33 cellular contexts compared by ENCODE assay signal in the genomic region with DNA sequence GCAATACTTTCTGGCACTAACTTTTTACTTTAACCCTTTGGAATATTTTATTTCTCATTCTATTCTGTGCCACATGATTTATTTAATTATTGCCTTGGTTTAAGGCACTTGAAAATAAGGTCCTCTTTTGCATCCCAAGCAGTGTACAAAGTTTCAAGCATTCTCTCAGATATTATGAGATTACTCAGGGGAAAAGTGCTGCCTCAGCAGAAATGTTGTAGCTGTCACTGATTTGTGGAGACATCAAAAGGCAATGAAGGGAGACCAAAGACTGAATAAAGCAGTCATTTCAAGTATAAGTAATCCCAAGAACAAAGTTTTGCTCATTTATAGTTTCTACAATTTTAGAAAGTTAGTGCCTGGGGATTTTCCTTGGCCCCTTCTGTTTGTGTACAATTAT.
"Had no signal": no experiment of that assay in that cellular context is flagged by ENCODE, and none has a peak within 500 bp of the region (broad histone marks: within the 10 kb centered on the region; RNA-seq: fewer than 3 reads in every experiment).

No MANE protein-coding gene starts in this region.

- DNase-seq: activated B cell treated with CpG ODN at 0.5 μM for 24 hours; activated CD4-positive, alpha-beta T cell treated with anti-CD3 and anti-CD28 coated beads for 48 hours; activated CD4-positive, alpha-beta T cell treated with anti-CD3 and anti-CD28 coated beads, Interleukin-2, amount 50 U/mL, for 1 hour; activated CD4-positive, alpha-beta T cell treated with anti-CD3 and anti-CD28 coated beads, Interleukin-2, amount 50 U/mL, for 48 hours; activated CD8-positive, alpha-beta memory T cell treated with anti-CD3 and anti-CD28 coated beads for 24 hours; activated CD8-positive, alpha-beta T cell treated with anti-CD3 and anti-CD28 coated beads for 36 hours; activated effector memory CD4-positive, alpha-beta T cell treated with Interleukin-2 at 50 U/mL for 16 hours; activated gamma-delta T cell treated with Interleukin-2 at 50 U/mL for 16 hours; activated naive CD4-positive, alpha-beta T cell treated with anti-CD3 and anti-CD28 coated beads, Interleukin-2, amount 50 U/mL, for 16 hours; activated naive CD4-positive, alpha-beta T cell treated with Interleukin-2 at 50 U/mL for 16 hours; activated T-cell treated with anti-CD3 and anti-CD28 coated beads, Interleukin-2, amount 50 U/mL, for 4 hours; amniotic stem cell; anterior cingulate cortex; caudate nucleus; colonic mucosa; dorsolateral prefrontal cortex; effector memory CD4-positive, alpha-beta T cell; endodermal cell; erythroblast; foreskin keratinocyte; heart left ventricle; T-cell; T1000; WERI-Rb-1 had no signal

- H3K4me3 Mint-ChIP-seq: activated B cell treated with CpG ODN at 0.5 μM for 24 hours; activated CD8-positive, alpha-beta T cell treated with anti-CD3 and anti-CD28 coated beads for 36 hours; activated naive CD8-positive, alpha-beta T cell; activated T-cell treated with anti-CD3 and anti-CD28 coated beads, Interleukin-2, amount 50 U/mL, for 4 hours; activated T-helper 17 cell treated with anti-CD3 and anti-CD28 coated beads, Interleukin-2, amount 50 U/mL, for 72 hours; dendritic cell treated with granulocyte-macrophage colony-stimulating factor and Interleukin-4, amounts not matched to agents 40 ng/mL and 50 ng/mL, for 4 days; endodermal cell; T-cell; T-helper 1 cell treated with Interleukin-12 subunit alpha and Interleukin-12 subunit beta and Interleukin-4 antibody, amounts not matched to agents 30 μg/mL and 1 μg/mL, for 36 hours; T-helper 2 cell treated with Interferon-gamma antibody and Interleukin-4, amounts not matched to agents 5 μg/mL and 100 μg/mL, for 36 hours had no signal

- H3K27ac ChIP-seq: colonic mucosa, dorsolateral prefrontal cortex, esophagus muscularis mucosa, foreskin keratinocyte, gastroesophageal sphincter, heart left ventricle, WERI-Rb-1 had no signal

- H3K9me3 Mint-ChIP-seq: activated B cell treated with CpG ODN at 0.5 μM for 24 hours; activated CD8-positive, alpha-beta T cell treated with anti-CD3 and anti-CD28 coated beads for 36 hours; endodermal cell; T-helper 1 cell treated with Interleukin-12 subunit alpha and Interleukin-12 subunit beta and Interleukin-4 antibody, amounts not matched to agents 30 μg/mL and 1 μg/mL, for 36 hours; T-helper 2 cell treated with Interferon-gamma antibody and Interleukin-4, amounts not matched to agents 5 μg/mL and 100 μg/mL, for 36 hours had no signal

- H3K36me3 Mint-ChIP-seq: activated naive CD8-positive, alpha-beta T cell; T-cell had no signal

- H3K27ac Mint-ChIP-seq: activated B cell treated with CpG ODN at 0.5 μM for 24 hours; activated CD8-positive, alpha-beta T cell treated with anti-CD3 and anti-CD28 coated beads for 36 hours; activated naive CD8-positive, alpha-beta T cell; activated T-helper 17 cell treated with anti-CD3 and anti-CD28 coated beads, Interleukin-2, amount 50 U/mL, for 72 hours; dendritic cell treated with granulocyte-macrophage colony-stimulating factor and Interleukin-4, amounts not matched to agents 40 ng/mL and 50 ng/mL, for 4 days; endodermal cell; T-cell; T-helper 1 cell treated with Interleukin-12 subunit alpha and Interleukin-12 subunit beta and Interleukin-4 antibody, amounts not matched to agents 30 μg/mL and 1 μg/mL, for 36 hours; T-helper 2 cell treated with Interferon-gamma antibody and Interleukin-4, amounts not matched to agents 5 μg/mL and 100 μg/mL, for 36 hours had no signal

- H3K27me3 ChIP-seq: colonic mucosa, esophagus muscularis mucosa, foreskin keratinocyte, gastroesophageal sphincter, heart left ventricle had no signal

- H3K9me3 ChIP-seq: colonic mucosa had no signal

- H3K4me3 ChIP-seq: colonic mucosa, dorsolateral prefrontal cortex, esophagus muscularis mucosa, gastroesophageal sphincter, heart left ventricle had no signal

- FAIRE-seq: astrocyte had no signal

- ATAC-seq: activated CD4-positive, CD25-positive, alpha-beta regulatory T cell treated with anti-CD3 and anti-CD28 coated beads, Interleukin-2, amount 50 U/mL, for 24 hours; activated CD8-positive, alpha-beta T cell treated with anti-CD3 and anti-CD28 coated beads for 36 hours; activated T-cell treated with anti-CD3 and anti-CD28 coated beads, Interleukin-2, amount 50 U/mL, for 4 hours; activated T-helper 17 cell treated with anti-CD3 and anti-CD28 coated beads, Interleukin-2, amount 50 U/mL, for 72 hours; foreskin keratinocyte; gastroesophageal sphincter; heart left ventricle; T-cell had no signal

- H3K27me3 Mint-ChIP-seq: activated CD8-positive, alpha-beta T cell treated with anti-CD3 and anti-CD28 coated beads for 36 hours; dendritic cell treated with granulocyte-macrophage colony-stimulating factor and Interleukin-4, amounts not matched to agents 40 ng/mL and 50 ng/mL, for 4 days; T-cell had no signal

- H3K4me1 ChIP-seq: colonic mucosa, esophagus muscularis mucosa, foreskin keratinocyte, gastroesophageal sphincter, heart left ventricle had no signal

- H3K4me1 Mint-ChIP-seq: activated B cell treated with CpG ODN at 0.5 μM for 24 hours; activated T-helper 17 cell treated with anti-CD3 and anti-CD28 coated beads, Interleukin-2, amount 50 U/mL, for 72 hours; endodermal cell; T-cell had no signal

- H3K36me3 ChIP-seq: colonic mucosa, esophagus muscularis mucosa, gastroesophageal sphincter, heart left ventricle, WERI-Rb-1 had no signal
